20 cellular contexts compared by ENCODE assay signal in the genomic region with DNA sequence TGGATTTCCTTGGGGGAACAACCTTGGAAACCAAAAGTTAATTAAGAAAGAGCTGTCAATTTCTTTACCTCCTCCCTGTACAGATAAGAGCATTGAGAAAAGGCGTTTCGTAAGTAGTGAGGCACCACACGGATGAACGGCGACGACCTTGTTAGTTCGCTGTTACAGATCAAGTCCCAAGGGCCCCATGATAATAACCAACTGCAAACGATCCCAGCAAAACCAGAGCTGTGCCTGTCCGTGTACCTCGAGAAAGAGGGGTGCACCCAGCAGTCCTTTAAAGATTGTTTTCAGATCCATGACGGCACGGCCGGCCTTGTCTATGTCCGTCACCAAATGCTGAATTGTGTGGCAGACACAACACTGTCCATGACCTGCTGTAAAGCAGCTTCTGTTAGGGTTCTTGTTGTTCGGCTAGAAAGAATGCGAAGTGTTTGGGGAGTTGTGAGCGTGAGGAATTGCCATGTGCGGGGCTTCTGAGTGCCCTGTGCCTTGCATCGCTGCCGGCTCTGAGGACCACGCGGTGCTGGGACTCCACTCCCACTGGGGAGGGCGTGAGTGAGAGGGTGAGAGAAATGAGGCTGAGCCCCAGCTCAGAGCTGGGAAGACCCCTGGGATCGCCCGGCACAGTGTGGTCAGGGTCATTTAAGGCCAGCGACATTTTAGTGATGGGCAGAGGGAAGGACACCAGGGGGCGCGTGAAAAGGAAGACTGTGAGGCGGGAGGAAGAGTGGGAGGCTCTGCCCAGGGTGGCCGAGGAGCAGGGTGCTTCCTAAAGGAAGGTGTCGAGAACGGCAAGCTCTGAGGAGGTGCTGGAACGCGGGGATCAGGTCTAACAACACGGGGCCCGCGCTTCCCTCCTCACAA.
DNase-seq lines count a peak whose midpoint lies in the region; ATAC-seq and TF ChIP-seq lines count a peak whose summit lies in the region.
"Had no signal": no experiment of that assay in that cellular context is flagged by ENCODE, and none has a peak within 500 bp of the region (broad histone marks: within the 10 kb centered on the region; RNA-seq: fewer than 3 reads in every experiment).

No MANE protein-coding gene starts in this region.

- peak; percentile 9 for DNase-seq in activated T-cell treated with anti-CD3 and anti-CD28 coated beads, Interleukin-2, amount 50 U/mL, for 24 hours
- no peak for DNase-seq in activated T-cell treated with anti-CD3 and anti-CD28 coated beads, Interleukin-2, amount 50 U/mL, for 72 hours
- peak; percentile 29 for DNase-seq in activated CD8-positive, alpha-beta memory T cell treated with anti-CD3 and anti-CD28 coated beads, Interleukin-2, amount 10 ng/mL, durations not matched to agents 7 days and 5 days
- DNase-seq in mesenteric fat pad (ENCODE audit: low spot score) (peak; percentile 82), testis (peak; percentile 4), NCI-H1694 (lab: John Stamatoyannopoulos, UW) (no peak)
- no peak for DNase-seq in stimulated activated naive B cell treated with anti-CD40 and anti-IgM and Interleukin-4, amounts not matched to agents 10 μg/mL and 1 μg/mL and 100 μg/mL, for 72 hours
- DNase-seq: 8988T; CD4-positive, alpha-beta T cell; DMS153; GDM1; MV-4-11; NCI-H1417 treated with DMSO at 0.1 percent for 48 hours; NCI-H2029; NCI-H345; NCI-H524 treated with DMSO at 0.1 percent for 48 hours; PC-3 had no signal

- H3K4me1 Mint-ChIP-seq in activated T-cell treated with anti-CD3 and anti-CD28 coated beads, Interleukin-2, amount 50 U/mL, for 24 hours (ENCODE audit: low read depth): peaks cover 21% of the 10 kb centered on the region
- peaks cover 18% of the 10 kb centered on the region for H3K4me1 Mint-ChIP-seq in activated T-cell treated with anti-CD3 and anti-CD28 coated beads, Interleukin-2, amount 50 U/mL, for 72 hours (ENCODE audit: low read depth)
- peaks cover 9% of the 10 kb centered on the region for H3K4me1 Mint-ChIP-seq in activated CD8-positive, alpha-beta memory T cell treated with anti-CD3 and anti-CD28 coated beads, Interleukin-2, amount 10 ng/mL, durations not matched to agents 7 days and 5 days
- no peaks in the 10 kb centered on the region for H3K4me1 Mint-ChIP-seq in stimulated activated naive B cell treated with anti-CD40 and anti-IgM and Interleukin-4, amounts not matched to agents 10 μg/mL and 1 μg/mL and 100 μg/mL, for 72 hours
- H3K4me1 Mint-ChIP-seq: B cell had no signal

- H3K9me3 ChIP-seq in testis: no peaks in the 10 kb centered on the region

- H3K36me3 ChIP-seq in testis (ENCODE audit: low read depth, missing control alignments): no peaks in the 10 kb centered on the region

- WGBS in testis, 2 donors: 70 to 71% methylated on average over 37 of the region's 37 CpGs

- H3K27me3 Mint-ChIP-seq in activated T-cell treated with anti-CD3 and anti-CD28 coated beads, Interleukin-2, amount 50 U/mL, for 24 hours: peaks cover 17% of the 10 kb centered on the region
- peaks cover 15% of the 10 kb centered on the region for H3K27me3 Mint-ChIP-seq in activated T-cell treated with anti-CD3 and anti-CD28 coated beads, Interleukin-2, amount 50 U/mL, for 72 hours (ENCODE audit: low read depth)
- peaks cover 22% of the 10 kb centered on the region for H3K27me3 Mint-ChIP-seq in activated CD8-positive, alpha-beta memory T cell treated with anti-CD3 and anti-CD28 coated beads, Interleukin-2, amount 10 ng/mL, durations not matched to agents 7 days and 5 days
- H3K27me3 Mint-ChIP-seq in stimulated activated naive B cell treated with anti-CD40 and anti-IgM and Interleukin-4, amounts not matched to agents 10 μg/mL and 1 μg/mL and 100 μg/mL, for 72 hours: peaks cover 20 to 28% of the 10 kb centered on the region in 2 donors

- no peak for TF ChIP-seq POLR2A in testis (IDR thresholded peaks at IDR 0.05)

- H3K27ac Mint-ChIP-seq in activated T-cell treated with anti-CD3 and anti-CD28 coated beads, Interleukin-2, amount 50 U/mL, for 24 hours: no peak overlapping the region
- no peak overlapping the region for H3K27ac Mint-ChIP-seq in activated T-cell treated with anti-CD3 and anti-CD28 coated beads, Interleukin-2, amount 50 U/mL, for 72 hours
- no peak overlapping the region for H3K27ac Mint-ChIP-seq in activated CD8-positive, alpha-beta memory T cell treated with anti-CD3 and anti-CD28 coated beads, Interleukin-2, amount 10 ng/mL, durations not matched to agents 7 days and 5 days
- H3K27ac Mint-ChIP-seq in stimulated activated naive B cell treated with anti-CD40 and anti-IgM and Interleukin-4, amounts not matched to agents 10 μg/mL and 1 μg/mL and 100 μg/mL, for 72 hours: no peak overlapping the region
- H3K27ac Mint-ChIP-seq: B cell; CD4-positive, alpha-beta T cell had no signal

- H3K4me3 ChIP-seq in testis: no peak overlapping the region

- H3K36me3 Mint-ChIP-seq in activated T-cell treated with anti-CD3 and anti-CD28 coated beads, Interleukin-2, amount 50 U/mL, for 24 hours (ENCODE audit: low read depth): no peaks in the 10 kb centered on the region
- H3K36me3 Mint-ChIP-seq in activated T-cell treated with anti-CD3 and anti-CD28 coated beads, Interleukin-2, amount 50 U/mL, for 72 hours (ENCODE audit: insufficient read depth in 2 of 2): no peaks in the 10 kb centered on the region
- no peaks in the 10 kb centered on the region for H3K36me3 Mint-ChIP-seq in activated CD8-positive, alpha-beta memory T cell treated with anti-CD3 and anti-CD28 coated beads, Interleukin-2, amount 10 ng/mL, durations not matched to agents 7 days and 5 days
- H3K36me3 Mint-ChIP-seq in stimulated activated naive B cell treated with anti-CD40 and anti-IgM and Interleukin-4, amounts not matched to agents 10 μg/mL and 1 μg/mL and 100 μg/mL, for 72 hours: peaks cover 0 to 6% of the 10 kb centered on the region in 2 donors

- no peaks in the 10 kb centered on the region for H3K9me3 Mint-ChIP-seq in activated T-cell treated with anti-CD3 and anti-CD28 coated beads, Interleukin-2, amount 50 U/mL, for 24 hours
- H3K9me3 Mint-ChIP-seq in activated T-cell treated with anti-CD3 and anti-CD28 coated beads, Interleukin-2, amount 50 U/mL, for 72 hours: no peaks in the 10 kb centered on the region
- H3K9me3 Mint-ChIP-seq in activated CD8-positive, alpha-beta memory T cell treated with anti-CD3 and anti-CD28 coated beads, Interleukin-2, amount 10 ng/mL, durations not matched to agents 7 days and 5 days (ENCODE audit: low read depth): no peaks in the 10 kb centered on the region
- H3K9me3 Mint-ChIP-seq in stimulated activated naive B cell treated with anti-CD40 and anti-IgM and Interleukin-4, amounts not matched to agents 10 μg/mL and 1 μg/mL and 100 μg/mL, for 72 hours: no peaks in the 10 kb centered on the region
- H3K9me3 Mint-ChIP-seq: CD4-positive, alpha-beta T cell had no signal

- no peak overlapping the region for H3K27ac ChIP-seq in testis
- H3K27ac ChIP-seq: KMS-11 had no signal

- CTCF ChIA-PET in activated CD8-positive, alpha-beta memory T cell treated with anti-CD3 and anti-CD28 coated beads, Interleukin-2, amount 10 ng/mL, durations not matched to agents 7 days and 5 days (lab: Charles Lee): interaction anchor here (3.9 kb wide), 1 partner anchor 11 kb away, joined by 23 read pairs; no protein-coding TSS in a partner anchor

- no peaks in the 10 kb centered on the region for H3K4me1 ChIP-seq in testis

- no peak for TF ChIP-seq CTCF in testis (IDR thresholded peaks at IDR 0.05)

- intact Hi-C loops in testis (cut with DNase I; ENCODE audit: low total_unique reads): no loop called here

- no peak for ATAC-seq in activated T-cell treated with anti-CD3 and anti-CD28 coated beads, Interleukin-2, amount 50 U/mL, for 72 hours (replicated peaks in 1 of 2)
- no peak for ATAC-seq in activated CD8-positive, alpha-beta memory T cell treated with anti-CD3 and anti-CD28 coated beads, Interleukin-2, amount 10 ng/mL, durations not matched to agents 7 days and 5 days
- ATAC-seq in stimulated activated naive B cell treated with anti-CD40 and anti-IgM and Interleukin-4, amounts not matched to agents 10 μg/mL and 1 μg/mL and 100 μg/mL, for 72 hours (replicated peaks): no peak
- no peak for ATAC-seq in HG03108 (IDR thresholded peaks at IDR 0.05; ENCODE audit: unreplicated experiment)
- ATAC-seq: PC-3 had no signal

- H3K27me3 ChIP-seq in testis: no peaks in the 10 kb centered on the region

- H3K4me3 Mint-ChIP-seq in activated T-cell treated with anti-CD3 and anti-CD28 coated beads, Interleukin-2, amount 50 U/mL, for 24 hours: no peak overlapping the region
- H3K4me3 Mint-ChIP-seq in activated T-cell treated with anti-CD3 and anti-CD28 coated beads, Interleukin-2, amount 50 U/mL, for 72 hours: no peak overlapping the region
- H3K4me3 Mint-ChIP-seq in activated CD8-positive, alpha-beta memory T cell treated with anti-CD3 and anti-CD28 coated beads, Interleukin-2, amount 10 ng/mL, durations not matched to agents 7 days and 5 days: no peak overlapping the region
- no peak overlapping the region for H3K4me3 Mint-ChIP-seq in stimulated activated naive B cell treated with anti-CD40 and anti-IgM and Interleukin-4, amounts not matched to agents 10 μg/mL and 1 μg/mL and 100 μg/mL, for 72 hours
- H3K4me3 Mint-ChIP-seq: B cell; CD4-positive, alpha-beta T cell had no signal

Comparison
In these comparisons a context has a peak if more than half of its experiments do, and no peak if none do; other contexts are left out.
1. DNase-seq: peak in activated T-cell treated with anti-CD3 and anti-CD28 coated beads, Interleukin-2, amount 50 U/mL, for 24 hours (single experiment), activated CD8-positive, alpha-beta memory T cell treated with anti-CD3 and anti-CD28 coated beads, Interleukin-2, amount 10 ng/mL, durations not matched to agents 7 days and 5 days (single experiment), mesenteric fat pad (single experiment) and testis (single experiment); none in activated T-cell treated with anti-CD3 and anti-CD28 coated beads, Interleukin-2, amount 50 U/mL, for 72 hours (0 of 2), stimulated activated naive B cell treated with anti-CD40 and anti-IgM and Interleukin-4, amounts not matched to agents 10 μg/mL and 1 μg/mL and 100 μg/mL, for 72 hours (single experiment) and NCI-H1694 (single experiment).